In genomic region chr2:161343235-161343634, GRCh38 we compare ENCODE assay signal across 26 cellular contexts.
"Had no signal": no experiment of that assay in that cellular context is flagged by ENCODE, and none has a peak within 500 bp of the region (broad histone marks: within the 10 kb centered on the region; RNA-seq: fewer than 3 reads in every experiment).

No MANE protein-coding gene starts in this region.

- ATAC-seq: natural killer cell; psoas muscle; right cardiac atrium; right lobe of liver; stimulated activated effector memory CD8-positive, alpha-beta T cell treated with anti-CD3 and anti-CD28 coated beads, Interleukin-12 subunit alpha, Interleukin-12 subunit beta, amount 100 ng/mL, for 72 hours; stimulated activated naive B cell treated with anti-CD40 and anti-IgM and Interleukin-4, amounts not matched to agents 10 μg/mL and 1 μg/mL and 100 μg/mL, for 72 hours; stimulated activated naive CD8-positive, alpha-beta T cell treated with anti-CD3 and anti-CD28 coated beads, Interleukin-15, amount 100 ng/mL, for 72 hours; stimulated activated naive CD8-positive, alpha-beta T cell treated with anti-CD3 and anti-CD28 coated beads, Interleukin-15, Interleukin-2, amounts not matched to agents 100 U/mL and 50 U/mL, for 24 hours had no signal

- H3K27ac ChIP-seq: neural progenitor cell, ovary, parathyroid adenoma, psoas muscle, right lobe of liver, sigmoid colon, suprapubic skin, testis, tibial artery, transverse colon, upper lobe of left lung, vagina had no signal

- H3K4me3 ChIP-seq: neural progenitor cell, ovary, psoas muscle, right lobe of liver, sigmoid colon, suprapubic skin, testis, tibial artery, transverse colon, upper lobe of left lung, vagina had no signal

- H2AFZ ChIP-seq: neural progenitor cell, parathyroid adenoma had no signal

- H3K36me3 ChIP-seq: ovary, right lobe of liver, sigmoid colon, suprapubic skin, tibial artery, transverse colon, upper lobe of left lung, vagina had no signal

- H3K4me1 ChIP-seq: neural progenitor cell, psoas muscle, right lobe of liver, sigmoid colon, suprapubic skin, testis, transverse colon, upper lobe of left lung, vagina had no signal

- H3K9ac ChIP-seq: neural progenitor cell, parathyroid adenoma had no signal

- H3K4me2 ChIP-seq: neural progenitor cell had no signal

- H3K27me3 ChIP-seq: neural progenitor cell, ovary, right lobe of liver, sigmoid colon, suprapubic skin, testis, tibial artery, transverse colon, upper lobe of left lung, vagina had no signal

- H3K9me3 ChIP-seq: ovary, psoas muscle, right lobe of liver, sigmoid colon, suprapubic skin, testis, tibial artery, upper lobe of left lung, vagina had no signal

- DNase-seq: natural killer cell; occipital lobe; ovary; posterior cingulate gyrus; psoas muscle; right cardiac atrium; right lobe of liver; sigmoid colon; small intestine; stimulated activated CD4-positive, alpha-beta T cell treated with anti-CD3 and anti-CD28 coated beads, Interleukin-15, amount 100 ng/mL, for 24 hours; stimulated activated CD4-positive, alpha-beta T cell treated with anti-CD3 and anti-CD28 coated beads, Interleukin-2, amount 100 ng/mL, for 24 hours; stimulated activated CD4-positive, alpha-beta T cell treated with anti-CD3 and anti-CD28 coated beads, Interleukin-2, amount 100 ng/mL, for 48 hours; stimulated activated CD4-positive, alpha-beta T cell treated with anti-CD3 and anti-CD28 coated beads, Interleukin-4, amount 100 ng/mL, for 24 hours; stimulated activated naive B cell treated with anti-CD40 and anti-IgM and Interleukin-4, amounts not matched to agents 10 μg/mL and 1 μg/mL and 100 μg/mL, for 72 hours; stimulated activated naive CD8-positive, alpha-beta T cell treated with anti-CD3 and anti-CD28 coated beads, Interleukin-15, amount 100 ng/mL, for 72 hours; stimulated activated naive CD8-positive, alpha-beta T cell treated with anti-CD3 and anti-CD28 coated beads, Interleukin-15, Interleukin-2, amounts not matched to agents 100 U/mL and 50 U/mL, for 24 hours; substantia nigra; testis; tibial artery; transverse colon; upper lobe of left lung had no signal
